Comparison of ENCODE assay signal across 1 cellular context in genomic region chr5:74786851-74787250, GRCh38.
TF ChIP-seq lines count a peak whose summit lies in the region.

No MANE protein-coding gene starts in this region.

TF ChIP-seq in GM23338, 12 proteins besides CTCF, POLR2A, EP300 and RAD21 (continued from another document):
- TF ChIP-seq ZNF462 (CRISPR knock-in tag; IDR thresholded peaks at IDR 0.05) = no peak
- TF ChIP-seq ETS1 (IDR thresholded peaks at IDR 0.05) = no peak
